In the genomic region with DNA sequence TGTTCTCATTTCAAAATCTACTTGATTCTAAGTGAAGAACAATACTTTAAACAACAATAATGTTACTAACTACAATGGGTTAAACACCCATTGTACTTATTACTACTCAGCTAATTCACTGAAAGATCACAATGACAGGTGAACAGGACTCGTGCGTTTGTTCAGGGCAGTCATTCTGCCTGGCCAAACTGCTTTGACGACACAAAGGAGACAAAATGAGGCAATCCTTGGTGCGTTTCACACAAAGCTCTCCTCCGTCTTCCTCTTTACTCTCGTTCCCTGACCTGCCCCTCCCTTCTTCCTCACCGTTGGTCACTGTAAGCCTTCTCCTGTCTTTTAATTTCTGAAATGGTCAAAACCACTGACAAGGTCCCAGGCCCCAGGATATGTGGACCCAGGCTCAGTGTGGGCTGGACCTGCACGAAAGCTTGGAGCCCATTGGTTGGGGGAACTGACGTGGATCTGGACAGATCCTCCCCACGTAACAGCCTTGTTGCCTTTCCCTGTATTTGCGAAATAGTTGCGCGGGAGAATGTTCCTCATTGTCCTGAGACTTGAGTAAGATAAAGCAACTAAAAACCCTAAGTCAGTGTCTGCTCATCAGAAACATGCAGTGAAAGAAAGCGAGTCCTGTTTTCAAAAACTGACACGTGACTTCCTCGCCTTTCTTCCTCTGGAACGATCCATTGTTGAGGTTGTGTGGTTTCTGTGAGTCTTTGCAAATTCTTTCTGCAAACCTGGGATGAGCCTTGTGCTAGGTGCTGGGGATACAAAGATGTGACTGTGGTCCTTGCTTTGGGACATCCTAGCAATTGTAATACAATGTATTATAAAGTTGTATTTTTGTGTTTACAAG, we compare ENCODE assay signal across 11 cellular contexts.
A peak's percentile ranks its signal among the peaks of the same experiment; 100 is the strongest.
DNase-seq lines count a peak whose midpoint lies in the region; ATAC-seq, FAIRE-seq and TF ChIP-seq lines count a peak whose summit lies in the region.
"Had no signal": no experiment of that assay in that cellular context is flagged by ENCODE, and none has a peak within 500 bp of the region (broad histone marks: within the 10 kb centered on the region; RNA-seq: fewer than 3 reads in every experiment).

No MANE protein-coding gene starts in this region.

- H3K27me3 Mint-ChIP-seq in activated CD4-positive, alpha-beta T cell treated with anti-CD3 and anti-CD28 coated beads for 36 hours = peaks cover 4% of the 10 kb centered on the region
- H3K27me3 Mint-ChIP-seq in activated naive CD8-positive, alpha-beta T cell treated with anti-CD3 and anti-CD28 coated beads, Interleukin-2, amount 50 U/mL, for 24 hours = peaks cover 12% of the 10 kb centered on the region

- peak overlapping the region; percentile 43 for H3K27ac ChIP-seq in lower lobe of right lung
- H3K27ac ChIP-seq in testis = peak overlapping the region in 1 of 2 donors; percentile 8

- H3K4me3 ChIP-seq in lower lobe of right lung (no peak overlapping the region), testis (peak overlapping the region in 1 of 2 donors; percentile 4)
- H3K4me3 ChIP-seq: coronary artery, Peyer's patch had no signal

- POLR2A ChIA-PET in activated CD4-positive, alpha-beta T cell treated with anti-CD3 and anti-CD28 coated beads for 36 hours (lab: Charles Lee) = interaction anchor here (0.7 kb wide), 1 partner anchor 428 kb away, joined by 3 read pairs; no protein-coding TSS in a partner anchor

- H3K27ac Mint-ChIP-seq in activated CD4-positive, alpha-beta T cell treated with anti-CD3 and anti-CD28 coated beads for 36 hours = peak overlapping the region; percentile 87
- H3K27ac Mint-ChIP-seq in activated naive CD8-positive, alpha-beta T cell treated with anti-CD3 and anti-CD28 coated beads, Interleukin-2, amount 50 U/mL, for 24 hours = no peak overlapping the region

- TF ChIP-seq CTCF in lower lobe of right lung (IDR thresholded peaks at IDR 0.05) = no peak
- no peak for TF ChIP-seq CTCF in testis (IDR thresholded peaks at IDR 0.05)

- H3K36me3 ChIP-seq in lower lobe of right lung (no peaks in the 10 kb centered on the region), testis (ENCODE audit: low read depth, missing control alignments) (no peaks in the 10 kb centered on the region)
- H3K36me3 ChIP-seq: Peyer's patch had no signal

- H3K4me1 ChIP-seq in lower lobe of right lung (no peaks in the 10 kb centered on the region), testis (no peaks in the 10 kb centered on the region)
- H3K4me1 ChIP-seq: Peyer's patch had no signal

- H3K36me3 Mint-ChIP-seq in activated CD4-positive, alpha-beta T cell treated with anti-CD3 and anti-CD28 coated beads for 36 hours (ENCODE audit: low read depth) = no peaks in the 10 kb centered on the region
- no peaks in the 10 kb centered on the region for H3K36me3 Mint-ChIP-seq in activated naive CD8-positive, alpha-beta T cell treated with anti-CD3 and anti-CD28 coated beads, Interleukin-2, amount 50 U/mL, for 24 hours (ENCODE audit: low read depth)

- CTCF ChIA-PET in activated CD4-positive, alpha-beta T cell treated with anti-CD3 and anti-CD28 coated beads for 36 hours (lab: Charles Lee) = interaction anchor here (1.3 kb wide), 1 partner anchor 148 kb away, joined by 5 read pairs; no protein-coding TSS in a partner anchor

- WGBS in testis, 2 donors = 52 to 55% methylated on average over 17 of the region's 17 CpGs

- intact Hi-C loops in activated CD4-positive, alpha-beta T cell treated with anti-CD3 and anti-CD28 coated beads for 36 hours (cut with DNase I, micrococcal nuclease) = loop anchor here in 1 of 2 experiments (5.0 kb wide), 1 partner anchor 149 kb away; a partner anchor contains a TSS
- intact Hi-C loops in lower lobe of right lung (cut with DNase I) (no loop called here), testis (cut with DNase I; ENCODE audit: low total_unique reads) (no loop called here)

- peak overlapping the region; percentile 56 for H3K4me3 Mint-ChIP-seq in activated CD4-positive, alpha-beta T cell treated with anti-CD3 and anti-CD28 coated beads for 36 hours
- peak overlapping the region; percentile 42 for H3K4me3 Mint-ChIP-seq in activated naive CD8-positive, alpha-beta T cell treated with anti-CD3 and anti-CD28 coated beads, Interleukin-2, amount 50 U/mL, for 24 hours

- peaks cover 19% of the 10 kb centered on the region for H3K4me1 Mint-ChIP-seq in activated CD4-positive, alpha-beta T cell treated with anti-CD3 and anti-CD28 coated beads for 36 hours
- H3K4me1 Mint-ChIP-seq in activated naive CD8-positive, alpha-beta T cell treated with anti-CD3 and anti-CD28 coated beads, Interleukin-2, amount 50 U/mL, for 24 hours = peaks cover 4% of the 10 kb centered on the region

- peak; percentile 34 for DNase-seq in activated CD4-positive, alpha-beta T cell treated with anti-CD3 and anti-CD28 coated beads for 36 hours
- DNase-seq in activated CD4-positive, alpha-beta T cell treated with anti-CD3 and anti-CD28 coated beads for 48 hours = no peak
- DNase-seq in activated naive CD8-positive, alpha-beta T cell treated with anti-CD3 and anti-CD28 coated beads, Interleukin-2, amount 50 U/mL, for 24 hours = peak; percentile 4
- DNase-seq in lower lobe of right lung = peak; percentile 82
- peak; percentile 71 for DNase-seq in testis
- no peak for DNase-seq in NCI-H187 (lab: John Stamatoyannopoulos, UW)
- no peak for DNase-seq in GM12891 (ENCODE audit: insufficient read length, low spot score)
- DNase-seq in kidney glomerular epithelial cell (lab: John Stamatoyannopoulos, UW) = no peak
- DNase-seq: ACHN had no signal

- peak; percentile 74 for ATAC-seq in activated CD4-positive, alpha-beta T cell treated with anti-CD3 and anti-CD28 coated beads for 36 hours
- ATAC-seq in activated naive CD8-positive, alpha-beta T cell treated with anti-CD3 and anti-CD28 coated beads, Interleukin-2, amount 50 U/mL, for 24 hours = no peak
- peak; percentile 88 to 94 for ATAC-seq in lower lobe of right lung

- H3K27me3 ChIP-seq in lower lobe of right lung (ENCODE audit: low read depth) (peaks cover 5% of the 10 kb centered on the region), testis (no peaks in the 10 kb centered on the region)
- H3K27me3 ChIP-seq: Peyer's patch had no signal

- FAIRE-seq in GM12891 (lab: Jason Lieb, UNC) = no peak

- no peak for TF ChIP-seq POLR2A in testis (IDR thresholded peaks at IDR 0.05)
- no peak for TF ChIP-seq POLR2A in GM12891 (IDR thresholded peaks at IDR 0.05; ENCODE audit: low read depth, low read length)

- H3K9me3 ChIP-seq in lower lobe of right lung (no peaks in the 10 kb centered on the region), testis (no peaks in the 10 kb centered on the region)
- H3K9me3 ChIP-seq: Peyer's patch had no signal

- no peaks in the 10 kb centered on the region for H3K9me3 Mint-ChIP-seq in activated CD4-positive, alpha-beta T cell treated with anti-CD3 and anti-CD28 coated beads for 36 hours (ENCODE audit: low read depth)
- H3K9me3 Mint-ChIP-seq in activated naive CD8-positive, alpha-beta T cell treated with anti-CD3 and anti-CD28 coated beads, Interleukin-2, amount 50 U/mL, for 24 hours = no peaks in the 10 kb centered on the region

TF ChIP-seq in GM12891, 5 proteins besides CTCF, POLR2A, EP300 and RAD21:
- TF ChIP-seq SPI1 (IDR thresholded peaks at IDR 0.05; ENCODE audit: low read depth, low read length) (no peak), TAF1 (IDR thresholded peaks at IDR 0.05; ENCODE audit: low read depth, low read length) (no peak), POLR2AphosphoS5 (IDR thresholded peaks at IDR 0.05; ENCODE audit: low read depth, low read length) (no peak), PAX5 (IDR thresholded peaks at IDR 0.05; ENCODE audit: insufficient read depth, low read length, severe bottlenecking) (no peak), POU2F2 (IDR thresholded peaks at IDR 0.05; ENCODE audit: low read depth, low read length) (no peak)

Comparison
In these comparisons a context has a peak if more than half of its experiments do, and no peak if none do; other contexts are left out.
1. DNase-seq: peak in activated CD4-positive, alpha-beta T cell treated with anti-CD3 and anti-CD28 coated beads for 36 hours (single experiment), activated naive CD8-positive, alpha-beta T cell treated with anti-CD3 and anti-CD28 coated beads, Interleukin-2, amount 50 U/mL, for 24 hours (single experiment), lower lobe of right lung (single experiment) and testis (single experiment); none in activated CD4-positive, alpha-beta T cell treated with anti-CD3 and anti-CD28 coated beads for 48 hours (single experiment), NCI-H187 (0 of 2), GM12891 (single experiment) and kidney glomerular epithelial cell (single experiment).